ENCODE assay signal across 8 cellular contexts in genomic region chr4:122003335-122003734, GRCh38. TPM values are rescaled to one million over a fixed set of nuclear protein-coding genes. Genes with fewer than 3 reads are reported as not detected.
DNase-seq lines count a peak whose midpoint lies in the region; ATAC-seq and TF ChIP-seq lines count a peak whose summit lies in the region.

No MANE protein-coding gene starts in this region.

- H3K4me1 ChIP-seq in colonic mucosa, result no peaks in the 10 kb centered on the region

- peak; percentile 91 for ATAC-seq in HG03159 (IDR thresholded peaks at IDR 0.05; ENCODE audit: unreplicated experiment)

- DNase-seq in EH (ENCODE audit: low read depth) (peak; percentile 44), GM19240 (ENCODE audit: insufficient read length, low spot score) (peak; percentile 19), RKO (ENCODE audit: low spot score) (peak; percentile 20), colonic mucosa (peak; percentile 38), pons (ENCODE audit: low spot score) (peak; percentile 32), NCI-H2029 (lab: John Stamatoyannopoulos, UW) (no peak), hypothalamus (lab: John Stamatoyannopoulos, UW) (no peak)

- TF ChIP-seq CTCF in colonic mucosa (IDR thresholded peaks at IDR 0.05), result peak; percentile 34

- H3K36me3 ChIP-seq in colonic mucosa, result no peaks in the 10 kb centered on the region

- no peak overlapping the region for H3K4me3 ChIP-seq in colonic mucosa

- H3K27ac ChIP-seq in colonic mucosa, result no peak overlapping the region

- intact Hi-C loops in colonic mucosa (cut with DNase I), result loop anchor here (2.0 kb wide), 1 partner anchor 53 kb away; no protein-coding TSS in a partner anchor

- H3K9ac ChIP-seq in colonic mucosa (ENCODE audit: low read depth in 2 of 2, low read length in 2 of 2), result no peak overlapping the region

- no peaks in the 10 kb centered on the region for H3K9me3 ChIP-seq in colonic mucosa

- H3K27me3 ChIP-seq in colonic mucosa, result no peaks in the 10 kb centered on the region

RNA-seq across cellular contexts. Expression of gene TRPC3, which starts 51.5 kb away (rescaled TPM):
- total RNA-seq in colonic mucosa, result under 1 TPM in 1 of 2 donors, not detected in 1; 0.15 TPM

Comparison
In these comparisons a context has a peak if more than half of its experiments do, and no peak if none do; other contexts are left out.
1. DNase-seq: peak in EH (single experiment), GM19240 (single experiment), RKO (single experiment), colonic mucosa (single experiment) and pons (single experiment); none in NCI-H2029 (single experiment) and hypothalamus (0 of 51).